In genomic region chr7:99214317-99214716, GRCh38 we compare ENCODE assay signal across 15 cellular contexts. TPM values are rescaled to one million over a fixed set of nuclear protein-coding genes. Genes with fewer than 3 reads are reported as not detected.
"Had no signal": no experiment of that assay in that cellular context is flagged by ENCODE, and none has a peak within 500 bp of the region (broad histone marks: within the 10 kb centered on the region; RNA-seq: fewer than 3 reads in every experiment).

No MANE protein-coding gene starts in this region.

RNA-seq across cellular contexts. Expression of gene KPNA7, which starts 6.4 kb away (rescaled TPM):
- total RNA-seq: activated B cell treated with CpG ODN at 0.5 μM for 24 hours; activated CD4-positive, alpha-beta memory T cell treated with anti-CD3 and anti-CD28 coated beads for 36 hours; activated CD4-positive, alpha-beta memory T cell treated with anti-CD3 and anti-CD28 coated beads, Interleukin-2, amount 10 ng/mL, durations not matched to agents 7 days and 5 days; activated CD4-positive, alpha-beta T cell treated with anti-CD3 and anti-CD28 coated beads for 36 hours; activated CD4-positive, alpha-beta T cell treated with anti-CD3 and anti-CD28 coated beads, Interleukin-2, amount 10 ng/mL, durations not matched to agents 24 days and 14 days; activated CD4-positive, alpha-beta T cell treated with anti-CD3 and anti-CD28 coated beads, Interleukin-2, amount 10 ng/mL, durations not matched to agents 7 days and 5 days; activated CD8-positive, alpha-beta memory T cell treated with anti-CD3 and anti-CD28 coated beads for 36 hours; activated CD8-positive, alpha-beta memory T cell treated with anti-CD3 and anti-CD28 coated beads, Interleukin-2, amount 10 ng/mL, durations not matched to agents 7 days and 5 days; activated CD8-positive, alpha-beta T cell treated with anti-CD3 and anti-CD28 coated beads, Interleukin-2, amount 10 ng/mL, durations not matched to agents 7 days and 5 days; T-helper 1 cell treated with Interleukin-12 subunit alpha and Interleukin-12 subunit beta and Interleukin-4 antibody, amounts not matched to agents 30 ng/mL and 1 ng/mL, for 36 hours; T-helper 17 cell; T-helper 2 cell treated with Interferon-gamma antibody and Interleukin-4, amounts not matched to agents 100 ng/mL and 5 ng/mL, for 36 hours; WTC11 had no signal

RNA-seq across cellular contexts. Expression of gene MYH16, which starts 58.3 kb away (rescaled TPM):
- total RNA-seq: activated B cell treated with CpG ODN at 0.5 μM for 24 hours; activated CD4-positive, alpha-beta memory T cell treated with anti-CD3 and anti-CD28 coated beads for 36 hours; activated CD4-positive, alpha-beta memory T cell treated with anti-CD3 and anti-CD28 coated beads, Interleukin-2, amount 10 ng/mL, durations not matched to agents 7 days and 5 days; activated CD4-positive, alpha-beta T cell treated with anti-CD3 and anti-CD28 coated beads for 36 hours; activated CD4-positive, alpha-beta T cell treated with anti-CD3 and anti-CD28 coated beads, Interleukin-2, amount 10 ng/mL, durations not matched to agents 24 days and 14 days; activated CD4-positive, alpha-beta T cell treated with anti-CD3 and anti-CD28 coated beads, Interleukin-2, amount 10 ng/mL, durations not matched to agents 7 days and 5 days; activated CD8-positive, alpha-beta memory T cell treated with anti-CD3 and anti-CD28 coated beads for 36 hours; activated CD8-positive, alpha-beta memory T cell treated with anti-CD3 and anti-CD28 coated beads, Interleukin-2, amount 10 ng/mL, durations not matched to agents 7 days and 5 days; activated CD8-positive, alpha-beta T cell treated with anti-CD3 and anti-CD28 coated beads for 36 hours; activated CD8-positive, alpha-beta T cell treated with anti-CD3 and anti-CD28 coated beads, Interleukin-2, amount 10 ng/mL, durations not matched to agents 7 days and 5 days; T-cell; T-helper 1 cell treated with Interleukin-12 subunit alpha and Interleukin-12 subunit beta and Interleukin-4 antibody, amounts not matched to agents 30 ng/mL and 1 ng/mL, for 36 hours; T-helper 17 cell; T-helper 2 cell treated with Interferon-gamma antibody and Interleukin-4, amounts not matched to agents 100 ng/mL and 5 ng/mL, for 36 hours; WTC11 had no signal
